In genomic region chr18:6835345-6835744, GRCh38 we compare ENCODE assay signal across 19 cellular contexts.
A peak's percentile ranks its signal among the peaks of the same experiment; 100 is the strongest.
DNase-seq lines count a peak whose midpoint lies in the region; ATAC-seq and TF ChIP-seq lines count a peak whose summit lies in the region.
"Had no signal": no experiment of that assay in that cellular context is flagged by ENCODE, and none has a peak within 500 bp of the region (broad histone marks: within the 10 kb centered on the region; RNA-seq: fewer than 3 reads in every experiment).

No MANE protein-coding gene starts in this region.

- 29 to 39% methylated on average over 1 of the region's 1 CpG for WGBS in upper lobe of left lung, 2 donors

- BruUV-seq in PC-3 (replicated peaks; lab: Mats Ljungman, UMichigan): no TSS peak

- H3K9ac ChIP-seq in PC-3 (ENCODE audit: low read length): no peak overlapping the region
- H3K9ac ChIP-seq: GM23248, KMS-11 had no signal

- peaks cover 0 to 7% (median 0%) of the 10 kb centered on the region in 5 donors for H3K27me3 Mint-ChIP-seq in naive thymus-derived CD8-positive, alpha-beta T cell
- H3K27me3 Mint-ChIP-seq in GM23338 (ENCODE audit: insufficient read depth, low read depth, poor library complexity): peaks cover 1% of the 10 kb centered on the region
- H3K27me3 Mint-ChIP-seq: B cell; CD4-positive, alpha-beta T cell had no signal

- no peaks in the 10 kb centered on the region for H3K36me3 ChIP-seq in PC-3 (ENCODE audit: low read depth, low read length)
- H3K36me3 ChIP-seq in lower lobe of right lung: no peaks in the 10 kb centered on the region
- no peaks in the 10 kb centered on the region for H3K36me3 ChIP-seq in GM23338 (ENCODE audit: insufficient read depth)
- peaks cover 0 to 2% (median 0%) of the 10 kb centered on the region in 4 donors for H3K36me3 ChIP-seq in upper lobe of left lung
- H3K36me3 ChIP-seq: Peyer's patch had no signal

- H3K27ac Mint-ChIP-seq in naive thymus-derived CD8-positive, alpha-beta T cell: no peak overlapping the region
- H3K27ac Mint-ChIP-seq in GM23338: no peak overlapping the region
- H3K27ac Mint-ChIP-seq: B cell; CD4-positive, alpha-beta T cell had no signal

- intact Hi-C loops in PC-3 (cut with micrococcal nuclease) (no loop called here), lower lobe of right lung (cut with DNase I) (no loop called here)

- H3K9me2 ChIP-seq in PC-3 (replicated peaks; ENCODE audit: low read length): no peaks in the 10 kb centered on the region
- 0 out of 2 replicates have a peak, but pooled peaks cover 5% of the 10 kb centered on the region for H3K9me2 ChIP-seq in GM23338 (ENCODE audit: insufficient read depth)

- no peak for TF ChIP-seq EP300 in upper lobe of left lung (IDR thresholded peaks at IDR 0.05)

- H3K36me3 Mint-ChIP-seq in naive thymus-derived CD8-positive, alpha-beta T cell: no peaks in the 10 kb centered on the region
- H3K36me3 Mint-ChIP-seq in GM23338 (ENCODE audit: low read depth): peaks cover 2% of the 10 kb centered on the region; the same call in 2 of the 3 replicates

- DNase-seq in DMS53 (lab: John Stamatoyannopoulos, UW) (peak; percentile 66), PC-3 (peak; percentile 20), fibroblast of gingiva (ENCODE audit: low read depth) (peak; percentile 74), lower lobe of right lung (no peak), NCI-H446 treated with DMSO at 0.1 percent for 48 hours (lab: John Stamatoyannopoulos, UW) (no peak), GM23338 (ENCODE audit: low spot score) (no peak), upper lobe of left lung (no peak)
- DNase-seq in naive thymus-derived CD8-positive, alpha-beta T cell: no peak
- DNase-seq: CD4-positive, alpha-beta T cell; GM23248; MM.1S; NCI-H2029; NCI-H526; Peyer's patch; Right ventricle myocardium superior had no signal

- TF ChIP-seq POLR2A in upper lobe of left lung (IDR thresholded peaks at IDR 0.05): no peak

- H3K27ac ChIP-seq in PC-3 (ENCODE audit: low read length) (no peak overlapping the region), lower lobe of right lung (no peak overlapping the region), GM23338 (ENCODE audit: low read depth) (no peak overlapping the region), upper lobe of left lung (no peak overlapping the region)
- H3K27ac ChIP-seq: GM23248, HL-60, KMS-11, Peyer's patch had no signal

- no peaks in the 10 kb centered on the region for H3K79me2 ChIP-seq in PC-3 (ENCODE audit: low read length)
- no peaks in the 10 kb centered on the region for H3K79me2 ChIP-seq in GM23338 (replicated peaks; ENCODE audit: insufficient read depth)

- no peak overlapping the region for H3K4me3 ChIP-seq in PC-3 (ENCODE audit: low read length)
- H3K4me3 ChIP-seq in lower lobe of right lung: no peak overlapping the region
- H3K4me3 ChIP-seq in GM23338: no peak overlapping the region
- H3K4me3 ChIP-seq in upper lobe of left lung: no peak overlapping the region
- H3K4me3 ChIP-seq: GM23248, Peyer's patch had no signal

- H3K9me3 ChIP-seq in PC-3 (ENCODE audit: low read length): no peaks in the 10 kb centered on the region
- H3K9me3 ChIP-seq in lower lobe of right lung: no peaks in the 10 kb centered on the region
- no peaks in the 10 kb centered on the region for H3K9me3 ChIP-seq in upper lobe of left lung
- H3K9me3 ChIP-seq: Peyer's patch had no signal

- CTCF ChIA-PET in PC-3 (lab: Charles Lee): no interaction called here

- H2AFZ ChIP-seq in PC-3 (ENCODE audit: low read length) (no peak overlapping the region), GM23338 (no peak overlapping the region)
- H2AFZ ChIP-seq: GM23248 had no signal

- H3K9me3 Mint-ChIP-seq in naive thymus-derived CD8-positive, alpha-beta T cell: peaks cover 0 to 29% (median 6%) of the 10 kb centered on the region in 9 donors
- H3K9me3 Mint-ChIP-seq in GM23338: peaks cover 2% of the 10 kb centered on the region; the same call in 2 of the 3 replicates

- H4K20me1 ChIP-seq in PC-3 (ENCODE audit: low read length) (no peaks in the 10 kb centered on the region), GM23338 (replicated peaks; ENCODE audit: insufficient read depth) (no peaks in the 10 kb centered on the region)

- peaks cover 20% of the 10 kb centered on the region for H3K4me1 ChIP-seq in PC-3 (ENCODE audit: insufficient read depth, low read length)
- peaks cover 3% of the 10 kb centered on the region for H3K4me1 ChIP-seq in lower lobe of right lung
- no peaks in the 10 kb centered on the region for H3K4me1 ChIP-seq in GM23338 (ENCODE audit: insufficient read depth)
- peaks cover 0 to 13% (median 4%) of the 10 kb centered on the region in 4 donors for H3K4me1 ChIP-seq in upper lobe of left lung
- H3K4me1 ChIP-seq: Peyer's patch had no signal

- no peaks in the 10 kb centered on the region for H3K4me1 Mint-ChIP-seq in naive thymus-derived CD8-positive, alpha-beta T cell
- no peaks in the 10 kb centered on the region for H3K4me1 Mint-ChIP-seq in GM23338
- H3K4me1 Mint-ChIP-seq: B cell had no signal

- POLR2A ChIA-PET in PC-3 (lab: Charles Lee; ENCODE audit: unreplicated experiment): no interaction called here
- POLR2A ChIA-PET in naive thymus-derived CD8-positive, alpha-beta T cell (lab: Charles Lee): no interaction called here

- TF ChIP-seq CTCF in PC-3 (conservative IDR thresholded peaks at IDR 0.05; ENCODE audit: low read depth, low read length) (no peak), lower lobe of right lung (IDR thresholded peaks at IDR 0.05) (no peak), GM23338 (conservative IDR thresholded peaks at IDR 0.05; ENCODE audit: low read depth in 2 of 2) (no peak), upper lobe of left lung (IDR thresholded peaks at IDR 0.05) (no peak)

- H3K27me3 ChIP-seq in PC-3 (ENCODE audit: low read length) (no peaks in the 10 kb centered on the region), lower lobe of right lung (ENCODE audit: low read depth) (no peaks in the 10 kb centered on the region), GM23338 (ENCODE audit: insufficient read depth) (no peaks in the 10 kb centered on the region), upper lobe of left lung (no peaks in the 10 kb centered on the region)
- H3K27me3 ChIP-seq: Peyer's patch had no signal

- H3K4me3 Mint-ChIP-seq in naive thymus-derived CD8-positive, alpha-beta T cell: no peak overlapping the region
- no peak overlapping the region for H3K4me3 Mint-ChIP-seq in GM23338
- H3K4me3 Mint-ChIP-seq: B cell; CD4-positive, alpha-beta T cell had no signal

- H3F3A ChIP-seq in PC-3 (ENCODE audit: low read length, unreplicated experiment): no peaks in the 10 kb centered on the region
- H3F3A ChIP-seq in GM23338 (replicated peaks; ENCODE audit: low read depth): no peaks in the 10 kb centered on the region

- H3K4me2 ChIP-seq in PC-3 (ENCODE audit: low read length) (0 out of 2 replicates have a peak overlapping the region, but pooled peaks have one; percentile 19), GM23338 (no peak overlapping the region)
- H3K4me2 ChIP-seq: KMS-11 had no signal

- ATAC-seq in PC-3: peak; percentile 36
- peak; percentile 55 to 75 for ATAC-seq in lower lobe of right lung
- no peak for ATAC-seq in naive thymus-derived CD8-positive, alpha-beta T cell
- ATAC-seq in GM23338: no peak
- no peak for ATAC-seq in upper lobe of left lung (ENCODE audit: low FRiP score in 2 of 2)
- ATAC-seq: SK-N-SH treated with all-trans-retinoic acid at 6 μM for 48 hours had no signal

Comparison
In these comparisons a context has a peak if more than half of its experiments do, and no peak if none do; other contexts are left out.
1. DNase-seq: peak in DMS53 (single experiment), PC-3 (single experiment) and fibroblast of gingiva (single experiment); none in lower lobe of right lung (single experiment), NCI-H446 treated with DMSO at 0.1 percent for 48 hours (single experiment), naive thymus-derived CD8-positive, alpha-beta T cell (0 of 10), GM23338 (single experiment) and upper lobe of left lung (0 of 2).
2. ATAC-seq: peak in PC-3 (single experiment) and lower lobe of right lung (2 of 2); none in naive thymus-derived CD8-positive, alpha-beta T cell (0 of 2), GM23338 (single experiment) and upper lobe of left lung (0 of 2).